Comparison of ENCODE assay signal across 7 cellular contexts in the genomic region with DNA sequence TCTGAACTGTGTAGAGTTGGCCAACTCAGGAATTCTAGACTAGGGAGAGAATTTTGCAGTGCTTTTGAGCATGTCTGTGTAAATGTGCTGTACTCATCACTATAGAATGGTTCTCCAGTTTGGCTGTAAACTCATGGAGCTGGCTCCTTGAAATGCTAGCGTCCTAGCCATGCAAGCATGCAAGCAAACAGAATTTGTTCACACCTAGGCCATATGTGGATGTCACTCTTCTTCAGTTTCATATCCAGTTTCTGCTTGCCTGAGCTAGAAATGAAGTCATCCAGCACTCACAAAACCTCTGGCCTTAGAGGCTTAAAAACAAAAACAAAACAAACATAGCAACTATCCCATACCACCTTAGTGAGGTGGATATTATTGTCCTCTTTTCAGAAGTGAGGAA. TPM values are rescaled to one million over a fixed set of nuclear protein-coding genes. Genes with fewer than 3 reads are reported as not detected.
DNase-seq lines count a peak whose midpoint lies in the region; ATAC-seq lines count a peak whose summit lies in the region.
"Not testable (repeated sequence)": the region's sequence is repeated elsewhere in the genome, so short reads cannot be mapped to it uniquely, and the experiment has no call there.

No MANE protein-coding gene starts in this region.

- H3K27me3 Mint-ChIP-seq in IgD-negative memory B cell; activated CD4-positive, alpha-beta T cell treated with anti-CD3 and anti-CD28 coated beads for 36 hours: not testable (repeated sequence)

- peaks cover 3 to 10% (median 5%) of the 10 kb centered on the region in 3 donors for H3K4me1 Mint-ChIP-seq in IgD-negative memory B cell
- H3K4me1 Mint-ChIP-seq in activated CD4-positive, alpha-beta T cell treated with anti-CD3 and anti-CD28 coated beads for 36 hours, result not testable (repeated sequence)

- ATAC-seq in GM18858 (IDR thresholded peaks at IDR 0.05; ENCODE audit: unreplicated experiment) (peak; percentile 49), GM19463 (IDR thresholded peaks at IDR 0.05; ENCODE audit: unreplicated experiment) (peak; percentile 36), HG02610 (IDR thresholded peaks at IDR 0.05; ENCODE audit: unreplicated experiment) (peak; percentile 52), HG03097 (IDR thresholded peaks at IDR 0.05; ENCODE audit: low FRiP score, unreplicated experiment) (peak; percentile 53)
- ATAC-seq in activated CD4-positive, alpha-beta T cell treated with anti-CD3 and anti-CD28 coated beads for 36 hours, result peak; percentile 64

- H3K4me3 Mint-ChIP-seq in IgD-negative memory B cell, result peak overlapping the region in 1 of 4 donors; percentile 5
- not testable (repeated sequence) for H3K4me3 Mint-ChIP-seq in activated CD4-positive, alpha-beta T cell treated with anti-CD3 and anti-CD28 coated beads for 36 hours

- intact Hi-C loops in activated CD4-positive, alpha-beta T cell treated with anti-CD3 and anti-CD28 coated beads for 36 hours (cut with DNase I, micrococcal nuclease), result not testable (repeated sequence)

- POLR2A ChIA-PET in activated CD4-positive, alpha-beta T cell treated with anti-CD3 and anti-CD28 coated beads for 36 hours (lab: Charles Lee), result not testable (repeated sequence)

- CTCF ChIA-PET in activated CD4-positive, alpha-beta T cell treated with anti-CD3 and anti-CD28 coated beads for 36 hours (lab: Charles Lee), result not testable (repeated sequence)

- not testable (repeated sequence) for DNase-seq in activated CD4-positive, alpha-beta T cell treated with anti-CD3 and anti-CD28 coated beads for 36 hours
- peak; percentile 0 for DNase-seq in left kidney (ENCODE audit: low read depth, low spot score)

- not testable (repeated sequence) for H3K9me3 Mint-ChIP-seq in IgD-negative memory B cell; activated CD4-positive, alpha-beta T cell treated with anti-CD3 and anti-CD28 coated beads for 36 hours (ENCODE audit: low read depth)

- H3K36me3 Mint-ChIP-seq in IgD-negative memory B cell; activated CD4-positive, alpha-beta T cell treated with anti-CD3 and anti-CD28 coated beads for 36 hours (ENCODE audit: low read depth): not testable (repeated sequence)

- peak overlapping the region in 2 of 3 donors; percentile 43 to 90 for H3K27ac Mint-ChIP-seq in IgD-negative memory B cell
- H3K27ac Mint-ChIP-seq in activated CD4-positive, alpha-beta T cell treated with anti-CD3 and anti-CD28 coated beads for 36 hours, result not testable (repeated sequence)

RNA-seq across cellular contexts. Expression of a gene that starts 37.0 kb away (rescaled TPM):
- polyA plus RNA-seq in IgD-negative memory B cell, result 2.7 TPM
- 10 to 100 TPM; 14.7 to 17.8 TPM for total RNA-seq in activated CD4-positive, alpha-beta T cell treated with anti-CD3 and anti-CD28 coated beads for 36 hours

RNA-seq across cellular contexts. Expression of a gene that starts 37.6 kb away (rescaled TPM):
- polyA plus RNA-seq in IgD-negative memory B cell, result 1.1 TPM
- 10 to 100 TPM; 37.1 to 43.1 TPM for total RNA-seq in activated CD4-positive, alpha-beta T cell treated with anti-CD3 and anti-CD28 coated beads for 36 hours
